Comparison of ENCODE assay signal across 15 cellular contexts in genomic region chr3:154081305-154081704, GRCh38. TPM values are rescaled to one million over a fixed set of nuclear protein-coding genes. Genes with fewer than 3 reads are reported as not detected.
DNase-seq lines count a peak whose midpoint lies in the region; ATAC-seq and TF ChIP-seq lines count a peak whose summit lies in the region.
"Had no signal": no experiment of that assay in that cellular context is flagged by ENCODE, and none has a peak within 500 bp of the region (broad histone marks: within the 10 kb centered on the region; RNA-seq: fewer than 3 reads in every experiment).

No MANE protein-coding gene starts in this region.

- peak; percentile 64 for ATAC-seq in left lobe of liver
- ATAC-seq: CD8-positive, alpha-beta T cell; HCT116 had no signal

- peak overlapping the region; percentile 45 for H3K27ac Mint-ChIP-seq in progenitor cell of endocrine pancreas
- H3K27ac Mint-ChIP-seq: CD14-positive monocyte; CD8-positive, alpha-beta T cell had no signal

- H3K4me3 Mint-ChIP-seq in progenitor cell of endocrine pancreas (ENCODE audit: low read depth), result no peak overlapping the region
- H3K4me3 Mint-ChIP-seq: CD14-positive monocyte; CD8-positive, alpha-beta T cell had no signal

- no peak for TF ChIP-seq CTCF in progenitor cell of endocrine pancreas (IDR thresholded peaks at IDR 0.05; ENCODE audit: unreplicated experiment)

- H3K36me3 Mint-ChIP-seq in progenitor cell of endocrine pancreas (ENCODE audit: insufficient read depth), result no peaks in the 10 kb centered on the region
- H3K36me3 Mint-ChIP-seq: CD14-positive monocyte; CD8-positive, alpha-beta T cell had no signal

- peaks cover 9% of the 10 kb centered on the region for H3K9me3 Mint-ChIP-seq in progenitor cell of endocrine pancreas (ENCODE audit: low read depth)

- no peaks in the 10 kb centered on the region for H3K4me1 Mint-ChIP-seq in progenitor cell of endocrine pancreas (ENCODE audit: low read depth)
- H3K4me1 Mint-ChIP-seq: CD14-positive monocyte had no signal

- no peaks in the 10 kb centered on the region for H3K27me3 Mint-ChIP-seq in progenitor cell of endocrine pancreas

- DNase-seq in HT-29 (ENCODE audit: low spot score) (peak; percentile 47), left lobe of liver (ENCODE audit: low spot score) (no peak), progenitor cell of endocrine pancreas (ENCODE audit: low spot score, unreplicated experiment) (no peak), epidermal melanocyte (ENCODE audit: insufficient read length, low spot score) (no peak), islet precursor cell (no peak), NCI-H2227 treated with DMSO at 0.1 percent for 48 hours (lab: John Stamatoyannopoulos, UW) (no peak), SIG-M5 (lab: John Stamatoyannopoulos, UW) (no peak)
- DNase-seq: CD8-positive, alpha-beta T cell; COR-L47; DMS153; GF-D8; GM23248; IMR-90 had no signal

RNA-seq across cellular contexts. Expression of gene ARHGEF26, which starts 39.9 kb away (rescaled TPM):
- total RNA-seq in HT-29 (2014; rRNA removed; shearing (Covaris generic)), result 8.3 and 11.3 TPM in 2 replicates
- total RNA-seq in left lobe of liver (26.3 TPM), progenitor cell of endocrine pancreas (10.0 and 10.8 TPM in 2 replicates)
